ENCODE assay signal across 22 cellular contexts in the genomic region with DNA sequence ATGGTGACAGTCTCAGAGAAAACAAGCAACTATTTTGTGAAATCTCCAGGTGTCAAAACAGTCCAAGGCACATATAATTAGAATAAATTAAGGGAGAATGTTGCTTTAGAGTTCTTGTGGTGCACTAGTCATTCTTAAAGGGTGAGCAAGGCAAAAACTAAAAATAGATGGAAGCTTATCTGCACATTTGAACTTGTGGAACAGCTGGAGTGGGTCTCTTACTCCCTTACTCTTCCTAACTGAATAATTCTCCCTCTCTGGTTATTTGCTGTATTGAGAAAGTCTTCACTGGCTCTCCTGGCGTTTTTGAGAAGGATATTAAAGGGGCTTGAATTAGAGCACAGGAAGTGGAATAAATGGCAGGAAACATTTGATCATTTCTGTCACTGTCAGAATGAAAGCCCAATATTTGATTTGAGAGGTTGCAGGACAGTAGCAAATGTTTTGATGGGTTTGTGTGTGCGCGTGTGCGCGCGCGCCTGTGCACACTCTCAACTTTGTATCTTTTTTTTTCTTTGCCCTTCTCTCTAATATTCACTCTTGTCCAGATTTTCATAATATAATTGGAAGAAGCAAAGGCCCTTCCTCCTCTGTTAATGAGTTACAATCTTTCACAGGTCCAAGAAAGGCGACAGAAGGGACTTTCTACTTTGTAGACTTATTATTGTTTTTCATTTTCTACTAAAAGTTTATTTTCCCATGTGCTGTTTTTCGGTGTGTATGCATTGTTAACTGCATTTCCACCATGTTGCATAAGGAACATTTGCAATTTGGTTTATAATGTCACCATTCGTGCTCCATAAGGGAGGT. TPM values are rescaled to one million over a fixed set of nuclear protein-coding genes. Genes with fewer than 3 reads are reported as not detected.
DNase-seq lines count a peak whose midpoint lies in the region; ATAC-seq, FAIRE-seq and TF ChIP-seq lines count a peak whose summit lies in the region.
"Had no signal": no experiment of that assay in that cellular context is flagged by ENCODE, and none has a peak within 500 bp of the region (broad histone marks: within the 10 kb centered on the region; RNA-seq: fewer than 3 reads in every experiment).

No MANE protein-coding gene starts in this region.

- H2AFZ ChIP-seq in Karpas-422 (ENCODE audit: low read length): no peak overlapping the region
- H2AFZ ChIP-seq: GM23338, PC-9 had no signal

- H3K27me3 Mint-ChIP-seq in chondrocyte (ENCODE audit: low read depth): no peaks in the 10 kb centered on the region
- H3K27me3 Mint-ChIP-seq: CD4-positive, alpha-beta T cell; T-cell had no signal

- no peaks in the 10 kb centered on the region for H3K9me3 Mint-ChIP-seq in chondrocyte (ENCODE audit: low read depth)
- H3K9me3 Mint-ChIP-seq: activated T-cell treated with anti-CD3 and anti-CD28 coated beads, Interleukin-2, amount 50 U/mL, for 72 hours; CD4-positive, alpha-beta T cell; GM23338; T-cell had no signal

- H3K27me3 ChIP-seq in BLaER1: no peaks in the 10 kb centered on the region
- H3K27me3 ChIP-seq in Karpas-422 (ENCODE audit: low read length): no peaks in the 10 kb centered on the region
- H3K27me3 ChIP-seq: ascending aorta, gastrocnemius medialis had no signal

- H3K27ac ChIP-seq in BLaER1: no peak overlapping the region
- H3K27ac ChIP-seq in Karpas-422 (ENCODE audit: low read length): peak overlapping the region; percentile 17; the same call in 1 of the 2 replicates
- H3K27ac ChIP-seq: ascending aorta, gastrocnemius medialis, PC-9 had no signal

- peaks cover 9% of the 10 kb centered on the region; the same call in 1 of the 2 replicates for H3K9me3 ChIP-seq in BLaER1
- H3K9me3 ChIP-seq in Karpas-422 (ENCODE audit: low read length): no peaks in the 10 kb centered on the region
- H3K9me3 ChIP-seq: ascending aorta, gastrocnemius medialis had no signal

- no peaks in the 10 kb centered on the region for H3K9me2 ChIP-seq in Karpas-422 (replicated peaks; ENCODE audit: insufficient read depth, low read length)

- H3K36me3 Mint-ChIP-seq in chondrocyte (ENCODE audit: low read depth): no peaks in the 10 kb centered on the region

- peaks cover 10% of the 10 kb centered on the region for H3K4me1 ChIP-seq in BLaER1
- H3K4me1 ChIP-seq in Karpas-422 (ENCODE audit: low read length): peaks cover 87% of the 10 kb centered on the region

- H3K4me3 Mint-ChIP-seq in chondrocyte (ENCODE audit: unreplicated experiment): no peak overlapping the region
- H3K4me3 Mint-ChIP-seq: GM23338 had no signal

- H3K27ac Mint-ChIP-seq in chondrocyte (ENCODE audit: unreplicated experiment): peak overlapping the region; percentile 19
- H3K27ac Mint-ChIP-seq: CD4-positive, alpha-beta T cell; GM23338; T-cell had no signal

- peaks cover 59% of the 10 kb centered on the region for H3K4me1 Mint-ChIP-seq in chondrocyte (ENCODE audit: low read depth)

- H4K20me1 ChIP-seq in BLaER1 (peaks cover 43% of the 10 kb centered on the region), Karpas-422 (ENCODE audit: insufficient read depth, low read depth, low read length) (no peaks in the 10 kb centered on the region; the same call in 1 of the 2 replicates)

- ATAC-seq in GM19351 (IDR thresholded peaks at IDR 0.05; ENCODE audit: unreplicated experiment) (no peak), GM21576 (IDR thresholded peaks at IDR 0.05; ENCODE audit: unreplicated experiment) (no peak)
- ATAC-seq: gastrocnemius medialis, GM23338, HepG2, T-cell had no signal

- no peaks in the 10 kb centered on the region for H3K36me3 ChIP-seq in BLaER1
- no peaks in the 10 kb centered on the region for H3K36me3 ChIP-seq in Karpas-422 (ENCODE audit: insufficient read depth, low read length)
- H3K36me3 ChIP-seq: ascending aorta, gastrocnemius medialis had no signal

- no peak overlapping the region for H3K9ac ChIP-seq in BLaER1
- no peak overlapping the region for H3K9ac ChIP-seq in Karpas-422 (ENCODE audit: low read length)

- FAIRE-seq in GM12892 (lab: Jason Lieb, UNC): no peak
- FAIRE-seq: G401.6, HepG2, islet of Langerhans had no signal

- H3K4me2 ChIP-seq in BLaER1 (peak overlapping the region; percentile 25), Karpas-422 (ENCODE audit: low read depth, low read length, poor library complexity, severe bottlenecking) (no peak overlapping the region)
- H3K4me2 ChIP-seq: GM23338, PC-9 had no signal

- TF ChIP-seq POLR2A in GM12892 (IDR thresholded peaks at IDR 0.05; ENCODE audit: low read depth, low read length): no peak

- no peak for TF ChIP-seq CTCF in chondrocyte (IDR thresholded peaks at IDR 0.05)

- no peak for DNase-seq in Karpas-422
- DNase-seq in chondrocyte (ENCODE audit: low spot score): no peak
- DNase-seq in myocyte (ENCODE audit: low read depth): peak; percentile 80
- no peak for DNase-seq in foreskin melanocyte
- no peak for DNase-seq in GM12892 (ENCODE audit: insufficient read length)
- DNase-seq: activated T-cell treated with anti-CD3 and anti-CD28 coated beads, Interleukin-2, amount 50 U/mL, for 72 hours; CD4-positive, alpha-beta T cell; effector CD8-positive, alpha-beta T cell; gastrocnemius medialis; NCI-H1092; NCI-H2227 treated with DMSO at 0.1 percent for 48 hours; PC-9; stimulated activated CD4-positive, alpha-beta T cell treated with anti-CD3 and anti-CD28 coated beads, Interleukin-1b, Interleukin-23, amount 100 ng/mL, for 48 hours; T-cell had no signal

- H3K79me2 ChIP-seq in Karpas-422 (ENCODE audit: low read length): peaks cover 96% of the 10 kb centered on the region

- no peak overlapping the region for H3K4me3 ChIP-seq in BLaER1
- no peak overlapping the region for H3K4me3 ChIP-seq in Karpas-422 (ENCODE audit: low read length)
- H3K4me3 ChIP-seq: ascending aorta, gastrocnemius medialis, GM23338, PC-9 had no signal

RNA-seq across cellular contexts. Expression of a gene that starts 40.9 kb away (rescaled TPM):
- total RNA-seq in Karpas-422 (2014; rRNA removed; shearing (Covaris generic); ENCODE audit: low replicate concordance): 156 and 166 TPM in 2 replicates
- total RNA-seq in chondrocyte: 80.6 to 134 TPM (median 81.3 TPM) in 3 replicates
- 166 and 201 TPM in 2 replicates for total RNA-seq in myocyte
- 54.1 TPM for polyA plus RNA-seq in myocyte (2012)
- 49.4 TPM for polyA plus RNA-seq in GM12892 (2012; ENCODE audit: missing spikeins)
